9 cellular contexts compared by ENCODE assay signal in the genomic region with DNA sequence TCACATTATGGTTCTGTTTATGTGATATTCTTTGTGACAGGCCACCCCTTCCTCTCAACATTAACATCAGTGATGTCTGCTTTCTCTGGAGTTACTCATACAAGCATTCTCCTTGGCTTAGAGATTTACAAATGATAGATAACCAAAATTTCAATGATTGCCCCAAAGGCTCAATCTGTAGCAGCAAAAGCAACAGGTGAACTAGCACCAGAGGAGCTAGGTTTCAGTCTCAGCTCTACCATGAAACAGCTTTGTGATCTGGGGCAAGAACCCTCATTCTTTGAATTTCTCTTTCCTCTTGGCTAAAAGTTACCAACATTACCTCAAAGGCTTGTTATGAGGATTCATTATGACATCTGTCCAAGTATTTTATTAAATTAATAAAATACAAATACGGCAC.
"Had no signal": no experiment of that assay in that cellular context is flagged by ENCODE, and none has a peak within 500 bp of the region (broad histone marks: within the 10 kb centered on the region; RNA-seq: fewer than 3 reads in every experiment).

No MANE protein-coding gene starts in this region.

- H3K4me3 ChIP-seq: GM23248, GM23338, HAP-1 had no signal

- H3K27ac Mint-ChIP-seq: GM23338, H9, HFFc6 had no signal

- H3K4me3 Mint-ChIP-seq: GM23338, H9, HFFc6 had no signal

- H3K9ac ChIP-seq: GM23248 had no signal

- H3K4me2 ChIP-seq: GM23338 had no signal

- ATAC-seq: GM23338, HCT116 had no signal

- H3K36me3 ChIP-seq: HAP-1 had no signal

- H3K9me3 ChIP-seq: HAP-1 had no signal

- H3K27ac ChIP-seq: GM23248 had no signal

- H2AFZ ChIP-seq: GM23248, GM23338 had no signal

- DNase-seq: GM23248, GOT3, H7, H9, HCEC 1CT, HFFc6 had no signal
